1 cellular context compared by ENCODE assay signal in the genomic region with DNA sequence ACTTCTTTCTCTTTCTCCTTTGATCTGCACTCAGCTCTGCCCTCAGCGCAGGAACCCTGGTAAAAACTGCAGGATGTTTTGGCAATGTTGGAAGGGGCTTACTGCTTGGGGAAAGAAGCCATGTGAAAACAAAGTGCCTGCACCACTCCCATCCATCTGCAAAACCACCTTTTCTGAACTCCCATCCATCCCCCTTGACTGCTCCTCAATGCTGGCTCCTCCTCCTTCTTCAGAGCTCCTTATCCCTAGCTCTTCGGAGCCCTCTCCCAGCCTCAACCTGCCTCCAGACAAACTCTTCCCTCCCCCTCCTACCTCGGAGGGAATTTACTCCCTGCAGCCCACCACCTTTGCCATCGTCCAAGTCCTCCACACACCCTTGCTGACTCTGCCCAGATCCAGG.
TF ChIP-seq lines count a peak whose summit lies in the region.

No MANE protein-coding gene starts in this region.

TF ChIP-seq in HepG2, 621 proteins besides CTCF, POLR2A, EP300 and RAD21:
- TF ChIP-seq ZNF335 (CRISPR knock-in tag; IDR thresholded peaks at IDR 0.05) (no peak), HDAC1 (CRISPR knock-in tag; IDR thresholded peaks at IDR 0.05) (no peak), YY1 (IDR thresholded peaks at IDR 0.05; ENCODE audit: insufficient read depth, insufficient replicate concordance, low read depth, low read length) (no peak), TBP (CRISPR knock-in tag; IDR thresholded peaks at IDR 0.05) (no peak)
- TF ChIP-seq, protein P1, sequence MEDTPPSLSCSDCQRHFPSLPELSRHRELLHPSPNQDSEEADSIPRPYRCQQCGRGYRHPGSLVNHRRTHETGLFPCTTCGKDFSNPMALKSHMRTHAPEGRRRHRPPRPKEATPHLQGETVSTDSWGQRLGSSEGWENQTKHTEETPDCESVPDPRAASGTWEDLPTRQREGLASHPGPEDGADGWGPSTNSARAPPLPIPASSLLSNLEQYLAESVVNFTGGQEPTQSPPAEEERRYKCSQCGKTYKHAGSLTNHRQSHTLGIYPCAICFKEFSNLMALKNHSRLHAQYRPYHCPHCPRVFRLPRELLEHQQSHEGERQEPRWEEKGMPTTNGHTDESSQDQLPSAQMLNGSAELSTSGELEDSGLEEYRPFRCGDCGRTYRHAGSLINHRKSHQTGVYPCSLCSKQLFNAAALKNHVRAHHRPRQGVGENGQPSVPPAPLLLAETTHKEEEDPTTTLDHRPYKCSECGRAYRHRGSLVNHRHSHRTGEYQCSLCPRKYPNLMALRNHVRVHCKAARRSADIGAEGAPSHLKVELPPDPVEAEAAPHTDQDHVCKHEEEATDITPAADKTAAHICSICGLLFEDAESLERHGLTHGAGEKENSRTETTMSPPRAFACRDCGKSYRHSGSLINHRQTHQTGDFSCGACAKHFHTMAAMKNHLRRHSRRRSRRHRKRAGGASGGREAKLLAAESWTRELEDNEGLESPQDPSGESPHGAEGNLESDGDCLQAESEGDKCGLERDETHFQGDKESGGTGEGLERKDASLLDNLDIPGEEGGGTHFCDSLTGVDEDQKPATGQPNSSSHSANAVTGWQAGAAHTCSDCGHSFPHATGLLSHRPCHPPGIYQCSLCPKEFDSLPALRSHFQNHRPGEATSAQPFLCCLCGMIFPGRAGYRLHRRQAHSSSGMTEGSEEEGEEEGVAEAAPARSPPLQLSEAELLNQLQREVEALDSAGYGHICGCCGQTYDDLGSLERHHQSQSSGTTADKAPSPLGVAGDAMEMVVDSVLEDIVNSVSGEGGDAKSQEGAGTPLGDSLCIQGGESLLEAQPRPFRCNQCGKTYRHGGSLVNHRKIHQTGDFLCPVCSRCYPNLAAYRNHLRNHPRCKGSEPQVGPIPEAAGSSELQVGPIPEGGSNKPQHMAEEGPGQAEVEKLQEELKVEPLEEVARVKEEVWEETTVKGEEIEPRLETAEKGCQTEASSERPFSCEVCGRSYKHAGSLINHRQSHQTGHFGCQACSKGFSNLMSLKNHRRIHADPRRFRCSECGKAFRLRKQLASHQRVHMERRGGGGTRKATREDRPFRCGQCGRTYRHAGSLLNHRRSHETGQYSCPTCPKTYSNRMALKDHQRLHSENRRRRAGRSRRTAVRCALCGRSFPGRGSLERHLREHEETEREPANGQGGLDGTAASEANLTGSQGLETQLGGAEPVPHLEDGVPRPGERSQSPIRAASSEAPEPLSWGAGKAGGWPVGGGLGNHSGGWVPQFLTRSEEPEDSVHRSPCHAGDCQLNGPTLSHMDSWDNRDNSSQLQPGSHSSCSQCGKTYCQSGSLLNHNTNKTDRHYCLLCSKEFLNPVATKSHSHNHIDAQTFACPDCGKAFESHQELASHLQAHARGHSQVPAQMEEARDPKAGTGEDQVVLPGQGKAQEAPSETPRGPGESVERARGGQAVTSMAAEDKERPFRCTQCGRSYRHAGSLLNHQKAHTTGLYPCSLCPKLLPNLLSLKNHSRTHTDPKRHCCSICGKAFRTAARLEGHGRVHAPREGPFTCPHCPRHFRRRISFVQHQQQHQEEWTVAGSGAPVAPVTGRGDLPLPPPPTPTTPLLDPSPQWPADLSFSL (CRISPR knock-in tag; IDR thresholded peaks at IDR 0.05) = no peak
- TF ChIP-seq, protein P2, sequence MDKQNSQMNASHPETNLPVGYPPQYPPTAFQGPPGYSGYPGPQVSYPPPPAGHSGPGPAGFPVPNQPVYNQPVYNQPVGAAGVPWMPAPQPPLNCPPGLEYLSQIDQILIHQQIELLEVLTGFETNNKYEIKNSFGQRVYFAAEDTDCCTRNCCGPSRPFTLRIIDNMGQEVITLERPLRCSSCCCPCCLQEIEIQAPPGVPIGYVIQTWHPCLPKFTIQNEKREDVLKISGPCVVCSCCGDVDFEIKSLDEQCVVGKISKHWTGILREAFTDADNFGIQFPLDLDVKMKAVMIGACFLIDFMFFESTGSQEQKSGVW (CRISPR knock-in tag; IDR thresholded peaks at IDR 0.05; ENCODE audit: borderline replicate concordance) = no peak
